9 cellular contexts compared by ENCODE assay signal in the genomic region with DNA sequence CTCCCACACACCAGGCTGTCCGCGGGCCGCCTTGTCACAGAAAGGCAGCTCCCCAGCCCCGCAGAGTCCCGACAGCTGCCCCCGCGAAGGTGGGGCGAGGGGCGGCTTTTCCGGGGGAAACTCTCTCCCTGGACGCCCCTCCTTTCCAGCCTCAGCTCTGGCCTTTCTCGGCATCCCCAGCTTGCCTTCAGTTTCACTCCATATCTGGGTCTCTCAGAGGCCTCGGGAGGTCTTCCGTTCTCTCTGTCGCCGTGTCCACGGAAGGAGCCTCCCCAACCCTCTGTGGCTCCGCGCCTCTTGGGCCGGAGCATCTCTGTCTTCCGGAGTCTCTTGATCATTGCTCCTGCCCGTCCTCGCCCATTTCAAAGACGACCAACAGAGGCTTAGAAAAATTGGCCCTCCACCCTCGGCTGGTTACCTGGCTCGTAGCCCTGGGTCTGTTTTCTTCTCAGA. TPM values are rescaled to one million over a fixed set of nuclear protein-coding genes. Genes with fewer than 3 reads are reported as not detected.
A peak's percentile ranks its signal among the peaks of the same experiment; 100 is the strongest.
DNase-seq lines count a peak whose midpoint lies in the region; ATAC-seq, FAIRE-seq and TF ChIP-seq lines count a peak whose summit lies in the region.
"Had no signal": no experiment of that assay in that cellular context is flagged by ENCODE, and none has a peak within 500 bp of the region (broad histone marks: within the 10 kb centered on the region; RNA-seq: fewer than 3 reads in every experiment).

No MANE protein-coding gene starts in this region.

- DNase-seq in endothelial cell of umbilical vein (ENCODE audit: low read depth, low spot score) (no peak), sigmoid colon (peak; percentile 56), NCI-H1092 treated with DMSO at 0.1 percent for 48 hours (lab: John Stamatoyannopoulos, UW) (no peak), NCI-H1417 treated with DMSO at 0.1 percent for 48 hours (lab: John Stamatoyannopoulos, UW) (no peak), NCI-H69 (lab: John Stamatoyannopoulos, UW) (no peak)

- no peak for TF ChIP-seq CTCF in endothelial cell of umbilical vein (IDR thresholded peaks at IDR 0.05; ENCODE audit: extremely low read depth in 1 of 2, insufficient read depth in 1 of 2, low read depth in 1 of 2, low read length in 2 of 2)
- TF ChIP-seq CTCF in sigmoid colon (IDR thresholded peaks at IDR 0.05), result no peak

- no peak for TF ChIP-seq EP300 in sigmoid colon (IDR thresholded peaks at IDR 0.05)

- H3K9me3 ChIP-seq in endothelial cell of umbilical vein (replicated peaks; ENCODE audit: control insufficient read depth, insufficient read depth, low read length) (no peaks in the 10 kb centered on the region), sigmoid colon (no peaks in the 10 kb centered on the region)

- ATAC-seq in GM18909 (IDR thresholded peaks at IDR 0.05; ENCODE audit: poor library complexity, unreplicated experiment) (peak; percentile 22), HG03442 (IDR thresholded peaks at IDR 0.05; ENCODE audit: unreplicated experiment) (peak; percentile 37), HG02840 (IDR thresholded peaks at IDR 0.05; ENCODE audit: low FRiP score, unreplicated experiment) (no peak)

- CTCF ChIA-PET in endothelial cell of umbilical vein (lab: Charles Lee), result interaction anchor here (1.0 to 1.3 kb wide), 2 partner anchors 10 to 365 kb away, joined by 3 read pairs; no protein-coding TSS in a partner anchor

- H3K4me1 ChIP-seq in endothelial cell of umbilical vein (ENCODE audit: control insufficient read depth, extremely low read depth, insufficient read depth, low read length) (peaks cover 6% of the 10 kb centered on the region), sigmoid colon (peaks cover 0 to 47% (median 33%) of the 10 kb centered on the region in 4 donors)

- no peak overlapping the region for H3K4me3 ChIP-seq in endothelial cell of umbilical vein (replicated peaks in 1 of 3; ENCODE audit: insufficient read depth in 1 of 3, low read depth in 1 of 3, low read length in 3 of 3)
- H3K4me3 ChIP-seq in sigmoid colon, result peak overlapping the region in 3 of 4 donors; percentile 26 to 38 (median 28)

- BruUV-seq in endothelial cell of umbilical vein (replicated peaks; lab: Mats Ljungman, UMichigan), result no TSS peak

- H3K27ac ChIP-seq in endothelial cell of umbilical vein (ENCODE audit: insufficient read depth, low read depth, low read length) (no peak overlapping the region), sigmoid colon (no peak overlapping the region)

- peak overlapping the region; percentile 38 for H3K4me2 ChIP-seq in endothelial cell of umbilical vein (ENCODE audit: insufficient read depth, low read length)

- no peak overlapping the region for H2AFZ ChIP-seq in endothelial cell of umbilical vein (ENCODE audit: low read depth, low read length)

- no peaks in the 10 kb centered on the region for H3K79me2 ChIP-seq in endothelial cell of umbilical vein (ENCODE audit: control insufficient read depth, insufficient read depth, low read length)

- no peak for FAIRE-seq in endothelial cell of umbilical vein (lab: Jason Lieb, UNC)
- FAIRE-seq: endometrium had no signal

- H3K27me3 ChIP-seq in endothelial cell of umbilical vein (ENCODE audit: control insufficient read depth in 2 of 2, insufficient read depth in 2 of 2, low read length in 2 of 2), result peaks cover 55 to 70% of the 10 kb centered on the region in 2 experiments
- peaks cover 61 to 100% (median 95%) of the 10 kb centered on the region in 3 donors for H3K27me3 ChIP-seq in sigmoid colon

- WGBS in sigmoid colon, 2 donors, result 3 to 5% methylated on average over 26 of the region's 26 CpGs

- TF ChIP-seq POLR2A in endothelial cell of umbilical vein (IDR thresholded peaks at IDR 0.05; ENCODE audit: low read depth, low read length) (no peak), sigmoid colon (IDR thresholded peaks at IDR 0.05) (no peak)

- H3K9ac ChIP-seq in endothelial cell of umbilical vein (replicated peaks; ENCODE audit: extremely low read depth, insufficient read depth, low read length), result no peak overlapping the region

- POLR2A ChIA-PET in endothelial cell of umbilical vein (lab: Charles Lee), result no interaction called here

- H3K36me3 ChIP-seq in endothelial cell of umbilical vein (ENCODE audit: control insufficient read depth in 2 of 2, extremely low read depth in 1 of 2, insufficient read depth in 2 of 2, low read length in 2 of 2) (no peaks in the 10 kb centered on the region), sigmoid colon (no peaks in the 10 kb centered on the region)

- H4K20me1 ChIP-seq in endothelial cell of umbilical vein (replicated peaks; ENCODE audit: control insufficient read depth, extremely low read depth, insufficient read depth, low read length), result no peaks in the 10 kb centered on the region

- H3K9me1 ChIP-seq in endothelial cell of umbilical vein (replicated peaks; ENCODE audit: control insufficient read depth, extremely low read depth, insufficient read depth, low read length), result no peaks in the 10 kb centered on the region

- dilution Hi-C loops in endothelial cell of umbilical vein (cut with MboI; ENCODE audit: extremely low pct_ligation_motif_present, low sequenced_read_pairs), result no loop called here

- intact Hi-C loops in endothelial cell of umbilical vein (cut with micrococcal nuclease), result loop anchor here (10.0 kb wide), 1 partner anchor 279 kb away; no protein-coding TSS in a partner anchor
- intact Hi-C loops in sigmoid colon (cut with DNase I), result no loop called here

TF ChIP-seq in endothelial cell of umbilical vein, 7 proteins besides CTCF, POLR2A, EP300 and RAD21:
- TF ChIP-seq GATA2 (IDR thresholded peaks at IDR 0.05; ENCODE audit: insufficient read depth, insufficient read length, low read depth, low read length) (no peak), JUN (IDR thresholded peaks at IDR 0.05; ENCODE audit: borderline replicate concordance, insufficient read depth, insufficient read length, low read depth) (no peak), FOS (IDR thresholded peaks at IDR 0.05; ENCODE audit: borderline replicate concordance, insufficient read depth, low read length) (no peak), MYC (IDR thresholded peaks at IDR 0.05; ENCODE audit: low read depth, low read length) (no peak), EZH2 (IDR thresholded peaks at IDR 0.05; ENCODE audit: borderline replicate concordance, low read depth, low read length, severe bottlenecking) (no peak), POLR2AphosphoS5 (IDR thresholded peaks at IDR 0.05; ENCODE audit: insufficient read depth, low read depth, low read length) (no peak)
- TF ChIP-seq, protein P1, sequence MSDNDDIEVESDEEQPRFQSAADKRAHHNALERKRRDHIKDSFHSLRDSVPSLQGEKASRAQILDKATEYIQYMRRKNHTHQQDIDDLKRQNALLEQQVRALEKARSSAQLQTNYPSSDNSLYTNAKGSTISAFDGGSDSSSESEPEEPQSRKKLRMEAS (IDR thresholded peaks at IDR 0.05; ENCODE audit: insufficient read depth, insufficient read length), result no peak

RNA-seq across cellular contexts. Expression of a gene that starts 6.1 kb away (rescaled TPM):
- total RNA-seq in endothelial cell of umbilical vein (4.1 and 5.0 TPM in 2 replicates), sigmoid colon (1 to 10 TPM in 2 of 4 donors, under 1 TPM in 2; 0.71 to 7.2 (median 1.4) TPM)
- polyA plus RNA-seq in endothelial cell of umbilical vein (6.2 and 9.2 TPM in 2 replicates), sigmoid colon (1 to 10 TPM in 1 of 3 donors, under 1 TPM in 1, not detected in 1; 0.45 to 1.2 TPM)
- polyA plus RNA-seq in endothelial cell of umbilical vein (2011; cell fraction: cytosol; rRNA removed), result 3.2 and 4.6 TPM in 2 replicates
- 2.6 and 3.4 TPM in 2 replicates for polyA plus RNA-seq in endothelial cell of umbilical vein (2011; cell fraction: nucleus; rRNA removed)
- polyA plus RNA-seq in endothelial cell of umbilical vein (2012), result 0.63 and 0.66 TPM in 2 replicates
- 0.70 TPM in 2 replicates for polyA minus RNA-seq in endothelial cell of umbilical vein
- polyA minus RNA-seq in endothelial cell of umbilical vein (2011; cell fraction: cytosol; rRNA and poly(A)+ RNA removed), result 2.7 TPM
- polyA minus RNA-seq in endothelial cell of umbilical vein (2011; cell fraction: nucleus; rRNA and poly(A)+ RNA removed), result 0.67 and 1.0 TPM in 2 replicates

Comparison
In these comparisons a context has a peak if more than half of its experiments do, and no peak if none do; other contexts are left out.
1. H3K4me3 ChIP-seq: peak in sigmoid colon (3 of 4); none in endothelial cell of umbilical vein (0 of 3).